In genomic region chr12:92185052-92185451, GRCh38 we compare ENCODE assay signal across 9 cellular contexts. TPM values are rescaled to one million over a fixed set of nuclear protein-coding genes. Genes with fewer than 3 reads are reported as not detected.
A peak's percentile ranks its signal among the peaks of the same experiment; 100 is the strongest.
DNase-seq lines count a peak whose midpoint lies in the region; ATAC-seq, FAIRE-seq and TF ChIP-seq lines count a peak whose summit lies in the region.
"Had no signal": no experiment of that assay in that cellular context is flagged by ENCODE, and none has a peak within 500 bp of the region (broad histone marks: within the 10 kb centered on the region; RNA-seq: fewer than 3 reads in every experiment).

No MANE protein-coding gene starts in this region.

- peaks cover 0 to 7% of the 10 kb centered on the region in 2 donors for H3K36me3 Mint-ChIP-seq in activated naive CD4-positive, alpha-beta T cell treated with anti-CD3 and anti-CD28 coated beads, Interleukin-2, amount 50 U/mL, for 72 hours

- H3K36me3 ChIP-seq in aorta (ENCODE audit: control insufficient read depth in 1 of 2, insufficient read depth in 2 of 2, low read length in 1 of 2) (no peaks in the 10 kb centered on the region), PC-9 (ENCODE audit: low read depth) (no peaks in the 10 kb centered on the region), esophagus muscularis mucosa (no peaks in the 10 kb centered on the region)

- peak overlapping the region; percentile 41 to 83 for H3K27ac Mint-ChIP-seq in activated naive CD4-positive, alpha-beta T cell treated with anti-CD3 and anti-CD28 coated beads, Interleukin-2, amount 50 U/mL, for 72 hours

- H3K4me3 ChIP-seq in aorta (ENCODE audit: low read length in 2 of 2) (no peak overlapping the region), PC-9 (no peak overlapping the region), esophagus muscularis mucosa (no peak overlapping the region)

- H3K4me1 ChIP-seq in aorta (ENCODE audit: control insufficient read depth in 1 of 2, insufficient read depth in 2 of 2, low read length in 2 of 2) (no peaks in the 10 kb centered on the region), PC-9 (replicated peaks; ENCODE audit: insufficient read depth) (0 out of 2 replicates have a peak, but pooled peaks cover 4% of the 10 kb centered on the region), esophagus muscularis mucosa (no peaks in the 10 kb centered on the region)

- no peak for TF ChIP-seq CTCF in PC-9 (conservative IDR thresholded peaks at IDR 0.05)
- no peak for TF ChIP-seq CTCF in esophagus muscularis mucosa (IDR thresholded peaks at IDR 0.05)

- intact Hi-C loops in aorta (cut with DNase I), result no loop called here
- intact Hi-C loops in PC-9 (cut with micrococcal nuclease; ENCODE audit: unreplicated experiment), result no loop called here
- intact Hi-C loops in esophagus muscularis mucosa (cut with DNase I), result no loop called here

- no peaks in the 10 kb centered on the region for H3K9me2 ChIP-seq in PC-9 (ENCODE audit: insufficient read depth)

- POLR2A ChIA-PET in PC-9 (lab: Charles Lee; ENCODE audit: unreplicated experiment), result no interaction called here

- no peaks in the 10 kb centered on the region for H3K79me2 ChIP-seq in PC-9 (ENCODE audit: low read depth)

- peak; percentile 88 for FAIRE-seq in GM12891 (lab: Jason Lieb, UNC)

- no peaks in the 10 kb centered on the region for H4K20me1 ChIP-seq in PC-9 (ENCODE audit: insufficient read depth)

- H3K27ac ChIP-seq in aorta (ENCODE audit: low read depth in 1 of 2, low read length in 2 of 2) (no peak overlapping the region), PC-9 (no peak overlapping the region), esophagus muscularis mucosa (replicated peaks in 1 of 4) (no peak overlapping the region)

- no peak overlapping the region for H3K4me2 ChIP-seq in PC-9

- H2AFZ ChIP-seq in PC-9, result no peak overlapping the region

- H3K27me3 ChIP-seq in aorta (ENCODE audit: control insufficient read depth in 1 of 2, insufficient read depth in 2 of 2, low read length in 1 of 2) (no peaks in the 10 kb centered on the region), PC-9 (ENCODE audit: insufficient read depth, low read depth) (no peaks in the 10 kb centered on the region), esophagus muscularis mucosa (no peaks in the 10 kb centered on the region)

- H3F3A ChIP-seq in PC-9 (ENCODE audit: insufficient read depth, low read depth), result no peaks in the 10 kb centered on the region

- H3K9me3 Mint-ChIP-seq in activated naive CD4-positive, alpha-beta T cell treated with anti-CD3 and anti-CD28 coated beads, Interleukin-2, amount 50 U/mL, for 72 hours, result peaks cover 0 to 5% of the 10 kb centered on the region in 2 donors

- CTCF ChIA-PET in PC-9 (lab: Charles Lee), result no interaction called here

- ATAC-seq in GM19467 (IDR thresholded peaks at IDR 0.05; ENCODE audit: unreplicated experiment) (peak; percentile 58), HG03280 (IDR thresholded peaks at IDR 0.05; ENCODE audit: unreplicated experiment) (peak; percentile 58), aorta (ENCODE audit: low FRiP score) (no peak)
- ATAC-seq in activated naive CD4-positive, alpha-beta T cell treated with anti-CD3 and anti-CD28 coated beads, Interleukin-2, amount 50 U/mL, for 72 hours, result peak; percentile 94 to 96

- no peaks in the 10 kb centered on the region for H3K9me3 ChIP-seq in aorta (ENCODE audit: control insufficient read depth, low read length)
- 0 out of 2 replicates have a peak, but pooled peaks cover 9% of the 10 kb centered on the region for H3K9me3 ChIP-seq in PC-9 (ENCODE audit: insufficient read depth, low read depth)
- H3K9me3 ChIP-seq in esophagus muscularis mucosa, result no peaks in the 10 kb centered on the region

- TF ChIP-seq EP300 in esophagus muscularis mucosa (IDR thresholded peaks at IDR 0.05), result no peak

- no TSS peak for BruUV-seq in PC-9 (replicated peaks; lab: Mats Ljungman, UMichigan)

- TF ChIP-seq POLR2A in GM12891 (IDR thresholded peaks at IDR 0.05; ENCODE audit: low read depth, low read length), result no peak
- no peak for TF ChIP-seq POLR2A in esophagus muscularis mucosa (IDR thresholded peaks at IDR 0.05; ENCODE audit: low read depth)

- no peak for DNase-seq in GM12891 (ENCODE audit: insufficient read length, low spot score)
- DNase-seq in activated naive CD4-positive, alpha-beta T cell treated with anti-CD3 and anti-CD28 coated beads, Interleukin-2, amount 50 U/mL, for 72 hours (ENCODE audit: low spot score in 2 of 2), result peak in 1 of 2 donors; percentile 58
- no peak for DNase-seq in aorta
- no peak for DNase-seq in PC-9
- no peak for DNase-seq in AG20443 (ENCODE audit: low spot score)
- no peak for DNase-seq in esophagus muscularis mucosa (ENCODE audit: extremely low spot score)
- DNase-seq: left cardiac atrium had no signal

TF ChIP-seq in GM12891, 5 proteins besides CTCF, POLR2A, EP300 and RAD21:
- TF ChIP-seq TAF1 (IDR thresholded peaks at IDR 0.05; ENCODE audit: low read depth, low read length), result peak; percentile 26; the same call in 1 of the 2 replicates
- TF ChIP-seq SPI1 (IDR thresholded peaks at IDR 0.05; ENCODE audit: low read depth, low read length), result peak; percentile 46
- no peak for TF ChIP-seq POU2F2 (IDR thresholded peaks at IDR 0.05; ENCODE audit: low read depth, low read length)

RNA-seq across cellular contexts. Expression of gene BTG1, which starts 39.4 kb away (rescaled TPM):
- 117 TPM for polyA plus RNA-seq in GM12891 (2012; ENCODE audit: low read depth, missing spikeins)
- total RNA-seq in activated naive CD4-positive, alpha-beta T cell treated with anti-CD3 and anti-CD28 coated beads, Interleukin-2, amount 50 U/mL, for 72 hours, result 100 to 1,000 TPM; 158 to 266 TPM
- total RNA-seq in aorta, result 10 to 100 TPM; 81.0 to 86.9 TPM
- polyA plus RNA-seq in aorta, result 10 to 100 TPM; 25.7 to 46.1 TPM
- 72.4 and 111 TPM in 2 replicates for total RNA-seq in PC-9 (2021)
- 10 to 100 TPM; 40.6 to 66.4 (median 43.1) TPM for total RNA-seq in esophagus muscularis mucosa
